ENCODE assay signal across 24 cellular contexts in genomic region chr11:216081-216974, GRCh38. TPM values are rescaled to one million over a fixed set of nuclear protein-coding genes. Genes with fewer than 3 reads are reported as not detected.
DNase-seq lines count a peak whose midpoint lies in the region; ATAC-seq and TF ChIP-seq lines count a peak whose summit lies in the region.
"Had no signal": no experiment of that assay in that cellular context is flagged by ENCODE, and none has a peak within 500 bp of the region (broad histone marks: within the 10 kb centered on the region; RNA-seq: fewer than 3 reads in every experiment).

No MANE protein-coding gene starts in this region.

- H3K36me3 ChIP-seq in sigmoid colon = peaks cover 32 to 67% (median 44%) of the 10 kb centered on the region in 4 donors

- TF ChIP-seq CTCF in HFFc6 (IDR thresholded peaks at IDR 0.05) = no peak
- no peak for TF ChIP-seq CTCF in sigmoid colon (IDR thresholded peaks at IDR 0.05)

- no peaks in the 10 kb centered on the region for H3K9me3 Mint-ChIP-seq in activated naive CD4-positive, alpha-beta T cell treated with anti-CD3 and anti-CD28 coated beads, Interleukin-2, amount 50 U/mL, for 72 hours
- H3K9me3 Mint-ChIP-seq in HFFc6 = no peaks in the 10 kb centered on the region

- peaks cover 5% of the 10 kb centered on the region; the same call in 1 of the 2 replicates for H3K27me3 Mint-ChIP-seq in HFFc6 (ENCODE audit: insufficient read depth)

- H3K27me3 ChIP-seq in sigmoid colon = no peaks in the 10 kb centered on the region
- H3K27me3 ChIP-seq: BLaER1, heart left ventricle, spleen, testis had no signal

- TF ChIP-seq POLR2A in sigmoid colon (IDR thresholded peaks at IDR 0.05) = no peak

- H3K27ac Mint-ChIP-seq in activated naive CD4-positive, alpha-beta T cell treated with anti-CD3 and anti-CD28 coated beads, Interleukin-2, amount 50 U/mL, for 72 hours = peak overlapping the region; percentile 29 to 84
- peak overlapping the region; percentile 31 for H3K27ac Mint-ChIP-seq in HFFc6

- no peaks in the 10 kb centered on the region for H3K9me3 ChIP-seq in sigmoid colon
- H3K9me3 ChIP-seq: BLaER1, heart left ventricle, mucosa of descending colon, spleen, testis had no signal

- H3K4me1 ChIP-seq in sigmoid colon = peaks cover 0 to under 1% (median under 1%) of the 10 kb centered on the region in 4 donors
- H3K4me1 ChIP-seq: BLaER1, testis had no signal

- ATAC-seq in activated naive CD4-positive, alpha-beta T cell treated with anti-CD3 and anti-CD28 coated beads, Interleukin-2, amount 50 U/mL, for 72 hours = no peak
- ATAC-seq in GM18858 (IDR thresholded peaks at IDR 0.05; ENCODE audit: unreplicated experiment) (no peak), HG02623 (IDR thresholded peaks at IDR 0.05; ENCODE audit: unreplicated experiment) (no peak)
- ATAC-seq: heart left ventricle had no signal

- no peak for TF ChIP-seq EP300 in sigmoid colon (IDR thresholded peaks at IDR 0.05)

- peaks cover 8% of the 10 kb centered on the region for H3K4me1 Mint-ChIP-seq in HFFc6 (ENCODE audit: low read depth)

- no peak overlapping the region for H3K4me3 ChIP-seq in sigmoid colon
- H3K4me3 ChIP-seq: BLaER1, heart left ventricle, mucosa of descending colon, spleen, testis had no signal

- DNase-seq in activated naive CD4-positive, alpha-beta T cell treated with anti-CD3 and anti-CD28 coated beads, Interleukin-2, amount 50 U/mL, for 72 hours (ENCODE audit: low spot score in 2 of 2) = no peak
- DNase-seq in activated naive CD4-positive, alpha-beta T cell (lab: John Stamatoyannopoulos, UW) = no peak
- DNase-seq in HFFc6 (no peak), caudate nucleus (lab: John Stamatoyannopoulos, UW) (no peak), sigmoid colon (peak; percentile 46), NCI-H2227 (lab: John Stamatoyannopoulos, UW; ENCODE audit: unreplicated experiment) (no peak)
- DNase-seq: activated CD4-positive, alpha-beta T cell treated with anti-CD3 and anti-CD28 coated beads, Interleukin-2, amount 50 U/mL, for 1 hour; DMS79; heart left ventricle; mucosa of descending colon; NCI-H1436 treated with DMSO at 0.1 percent for 48 hours; NCI-H524 treated with DMSO at 0.1 percent for 48 hours; RPMI8226; spleen; testis had no signal

- H3K4me3 Mint-ChIP-seq in HFFc6 = no peak overlapping the region

- H3K27ac ChIP-seq in caudate nucleus (ENCODE audit: low read depth, low read length) (peak overlapping the region; percentile 27), sigmoid colon (no peak overlapping the region)
- H3K27ac ChIP-seq: heart left ventricle, KMS-11, spleen, testis had no signal

- 91% methylated on average over 11 of the region's 11 CpGs for WGBS in sigmoid colon, 2 donors

- intact Hi-C loops in sigmoid colon (cut with DNase I) = no loop called here

- H3K36me3 Mint-ChIP-seq in activated naive CD4-positive, alpha-beta T cell treated with anti-CD3 and anti-CD28 coated beads, Interleukin-2, amount 50 U/mL, for 72 hours = peaks cover 8 to 10% of the 10 kb centered on the region in 2 donors
- H3K36me3 Mint-ChIP-seq in HFFc6 (ENCODE audit: low read depth) = peaks cover 13% of the 10 kb centered on the region

RNA-seq across cellular contexts. Expression of gene RIC8A, which starts 8.8 kb away (rescaled TPM):
- 100 to 1,000 TPM; 110 to 179 TPM for total RNA-seq in activated naive CD4-positive, alpha-beta T cell treated with anti-CD3 and anti-CD28 coated beads, Interleukin-2, amount 50 U/mL, for 72 hours
- 100 to 1,000 TPM; 163 to 194 (median 164) TPM for total RNA-seq in HFFc6 (2021; fragmentation: NEBNext Ultra II Directional; extraction: Animal tissue kit (Norgen Biotek cat#: 25700))
- total RNA-seq in sigmoid colon = 100 to 1,000 TPM in 1 of 4 donors, 10 to 100 TPM in 3; 73.7 to 103 (median 86.8) TPM
- polyA plus RNA-seq in sigmoid colon = 10 to 100 TPM; 39.6 to 69.1 (median 47.9) TPM

RNA-seq across cellular contexts. Expression of gene BET1L, which starts 9.1 kb away (rescaled TPM):
- 10 to 100 TPM; 53.3 to 81.6 TPM for total RNA-seq in activated naive CD4-positive, alpha-beta T cell treated with anti-CD3 and anti-CD28 coated beads, Interleukin-2, amount 50 U/mL, for 72 hours
- total RNA-seq in HFFc6 (2021; fragmentation: NEBNext Ultra II Directional; extraction: Animal tissue kit (Norgen Biotek cat#: 25700)) = 10 to 100 TPM; 63.5 to 76.9 (median 67.2) TPM
- 10 to 100 TPM; 22.8 to 29.6 (median 23.8) TPM for total RNA-seq in sigmoid colon
- 10 to 100 TPM; 33.8 to 48.1 (median 39.0) TPM for polyA plus RNA-seq in sigmoid colon

RNA-seq across cellular contexts. Expression of gene SIRT3, which starts 19.8 kb away (rescaled TPM):
- 10 to 100 TPM; 11.7 to 38.7 TPM for total RNA-seq in activated naive CD4-positive, alpha-beta T cell treated with anti-CD3 and anti-CD28 coated beads, Interleukin-2, amount 50 U/mL, for 72 hours
- total RNA-seq in HFFc6 (2021; fragmentation: NEBNext Ultra II Directional; extraction: Animal tissue kit (Norgen Biotek cat#: 25700)) = 10 to 100 TPM in 4 of 6 experiments, 1 to 10 TPM in 2; 8.0 to 10.9 (median 10.2) TPM
- total RNA-seq in sigmoid colon = 10 to 100 TPM in 3 of 4 donors, 1 to 10 TPM in 1; 6.4 to 12.5 (median 11.5) TPM
- polyA plus RNA-seq in sigmoid colon = 10 to 100 TPM in 2 of 3 donors, 1 to 10 TPM in 1; 9.6 to 21.0 (median 12.5) TPM

RNA-seq across cellular contexts. Expression of gene PSMD13, which starts 20.4 kb away (rescaled TPM):
- 100 to 1,000 TPM; 196 to 273 TPM for total RNA-seq in activated naive CD4-positive, alpha-beta T cell treated with anti-CD3 and anti-CD28 coated beads, Interleukin-2, amount 50 U/mL, for 72 hours
- 100 to 1,000 TPM; 167 to 180 (median 172) TPM for total RNA-seq in HFFc6 (2021; fragmentation: NEBNext Ultra II Directional; extraction: Animal tissue kit (Norgen Biotek cat#: 25700))
- total RNA-seq in sigmoid colon = 100 to 1,000 TPM in 2 of 4 donors, 10 to 100 TPM in 2; 86.2 to 118 (median 99.3) TPM
- polyA plus RNA-seq in sigmoid colon = 100 to 1,000 TPM; 111 to 180 (median 138) TPM

RNA-seq across cellular contexts. Expression of gene SCGB1C1, which starts 23.4 kb away (rescaled TPM):
- total RNA-seq in activated naive CD4-positive, alpha-beta T cell treated with anti-CD3 and anti-CD28 coated beads, Interleukin-2, amount 50 U/mL, for 72 hours = under 1 TPM in 1 of 2 donors, not detected in 1; 0.64 TPM
- not detected for total RNA-seq in HFFc6 (2021; fragmentation: NEBNext Ultra II Directional; extraction: Animal tissue kit (Norgen Biotek cat#: 25700))
- total RNA-seq in sigmoid colon = not detected
- polyA plus RNA-seq in sigmoid colon = not detected
- total RNA-seq: cerebellum; heart left ventricle; mucosa of descending colon; osteocyte; spleen; T-helper 2 cell treated with Interferon-gamma antibody and Interleukin-4, amounts not matched to agents 100 ng/mL and 5 ng/mL, for 36 hours; testis had no signal
- polyA plus RNA-seq: esophagus, heart left ventricle, keratinocyte, spleen had no signal
